In genomic region chr10:93464826-93465388, GRCh38 we compare ENCODE assay signal across 1 cellular context.
TF ChIP-seq lines count a peak whose summit lies in the region.

No MANE protein-coding gene starts in this region.

TF ChIP-seq in GM23338, 12 proteins besides CTCF, POLR2A, EP300 and RAD21 (continued from another document):
- TF ChIP-seq, protein P1, sequence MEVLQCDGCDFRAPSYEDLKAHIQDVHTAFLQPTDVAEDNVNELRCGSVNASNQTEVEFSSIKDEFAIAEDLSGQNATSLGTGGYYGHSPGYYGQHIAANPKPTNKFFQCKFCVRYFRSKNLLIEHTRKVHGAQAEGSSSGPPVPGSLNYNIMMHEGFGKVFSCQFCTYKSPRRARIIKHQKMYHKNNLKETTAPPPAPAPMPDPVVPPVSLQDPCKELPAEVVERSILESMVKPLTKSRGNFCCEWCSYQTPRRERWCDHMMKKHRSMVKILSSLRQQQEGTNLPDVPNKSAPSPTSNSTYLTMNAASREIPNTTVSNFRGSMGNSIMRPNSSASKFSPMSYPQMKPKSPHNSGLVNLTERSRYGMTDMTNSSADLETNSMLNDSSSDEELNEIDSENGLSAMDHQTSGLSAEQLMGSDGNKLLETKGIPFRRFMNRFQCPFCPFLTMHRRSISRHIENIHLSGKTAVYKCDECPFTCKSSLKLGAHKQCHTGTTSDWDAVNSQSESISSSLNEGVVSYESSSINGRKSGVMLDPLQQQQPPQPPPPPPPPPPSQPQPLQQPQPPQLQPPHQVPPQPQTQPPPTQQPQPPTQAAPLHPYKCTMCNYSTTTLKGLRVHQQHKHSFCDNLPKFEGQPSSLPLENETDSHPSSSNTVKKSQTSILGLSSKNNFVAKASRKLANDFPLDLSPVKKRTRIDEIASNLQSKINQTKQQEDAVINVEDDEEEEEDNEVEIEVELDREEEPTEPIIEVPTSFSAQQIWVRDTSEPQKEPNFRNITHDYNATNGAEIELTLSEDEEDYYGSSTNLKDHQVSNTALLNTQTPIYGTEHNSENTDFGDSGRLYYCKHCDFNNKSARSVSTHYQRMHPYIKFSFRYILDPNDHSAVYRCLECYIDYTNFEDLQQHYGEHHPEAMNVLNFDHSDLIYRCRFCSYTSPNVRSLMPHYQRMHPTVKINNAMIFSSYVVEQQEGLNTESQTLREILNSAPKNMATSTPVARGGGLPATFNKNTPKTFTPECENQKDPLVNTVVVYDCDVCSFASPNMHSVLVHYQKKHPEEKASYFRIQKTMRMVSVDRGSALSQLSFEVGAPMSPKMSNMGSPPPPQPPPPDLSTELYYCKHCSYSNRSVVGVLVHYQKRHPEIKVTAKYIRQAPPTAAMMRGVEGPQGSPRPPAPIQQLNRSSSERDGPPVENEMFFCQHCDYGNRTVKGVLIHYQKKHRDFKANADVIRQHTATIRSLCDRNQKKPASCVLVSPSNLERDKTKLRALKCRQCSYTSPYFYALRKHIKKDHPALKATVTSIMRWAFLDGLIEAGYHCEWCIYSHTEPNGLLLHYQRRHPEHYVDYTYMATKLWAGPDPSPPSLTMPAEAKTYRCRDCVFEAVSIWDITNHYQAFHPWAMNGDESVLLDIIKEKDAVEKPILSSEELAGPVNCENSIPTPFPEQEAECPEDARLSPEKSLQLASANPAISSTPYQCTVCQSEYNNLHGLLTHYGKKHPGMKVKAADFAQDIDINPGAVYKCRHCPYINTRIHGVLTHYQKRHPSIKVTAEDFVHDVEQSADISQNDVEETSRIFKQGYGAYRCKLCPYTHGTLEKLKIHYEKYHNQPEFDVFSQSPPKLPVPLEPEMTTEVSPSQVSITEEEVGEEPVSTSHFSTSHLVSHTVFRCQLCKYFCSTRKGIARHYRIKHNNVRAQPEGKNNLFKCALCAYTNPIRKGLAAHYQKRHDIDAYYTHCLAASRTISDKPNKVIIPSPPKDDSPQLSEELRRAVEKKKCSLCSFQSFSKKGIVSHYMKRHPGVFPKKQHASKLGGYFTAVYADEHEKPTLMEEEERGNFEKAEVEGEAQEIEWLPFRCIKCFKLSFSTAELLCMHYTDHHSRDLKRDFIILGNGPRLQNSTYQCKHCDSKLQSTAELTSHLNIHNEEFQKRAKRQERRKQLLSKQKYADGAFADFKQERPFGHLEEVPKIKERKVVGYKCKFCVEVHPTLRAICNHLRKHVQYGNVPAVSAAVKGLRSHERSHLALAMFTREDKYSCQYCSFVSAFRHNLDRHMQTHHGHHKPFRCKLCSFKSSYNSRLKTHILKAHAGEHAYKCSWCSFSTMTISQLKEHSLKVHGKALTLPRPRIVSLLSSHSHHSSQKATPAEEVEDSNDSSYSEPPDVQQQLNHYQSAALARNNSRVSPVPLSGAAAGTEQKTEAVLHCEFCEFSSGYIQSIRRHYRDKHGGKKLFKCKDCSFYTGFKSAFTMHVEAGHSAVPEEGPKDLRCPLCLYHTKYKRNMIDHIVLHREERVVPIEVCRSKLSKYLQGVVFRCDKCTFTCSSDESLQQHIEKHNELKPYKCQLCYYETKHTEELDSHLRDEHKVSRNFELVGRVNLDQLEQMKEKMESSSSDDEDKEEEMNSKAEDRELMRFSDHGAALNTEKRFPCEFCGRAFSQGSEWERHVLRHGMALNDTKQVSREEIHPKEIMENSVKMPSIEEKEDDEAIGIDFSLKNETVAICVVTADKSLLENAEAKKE (CRISPR knock-in tag; IDR thresholded peaks at IDR 0.05), result no peak
- TF ChIP-seq CREB1 (CRISPR knock-in tag; IDR thresholded peaks at IDR 0.05; ENCODE audit: low read depth) (no peak), ZNF331 (CRISPR knock-in tag; IDR thresholded peaks at IDR 0.05; ENCODE audit: low read depth) (no peak), STAT1 (IDR thresholded peaks at IDR 0.05; ENCODE audit: unreplicated experiment) (no peak), EZH2phosphoT487 (IDR thresholded peaks at IDR 0.05; ENCODE audit: unreplicated experiment) (no peak), NANOG (IDR thresholded peaks at IDR 0.05; ENCODE audit: borderline replicate concordance) (no peak), POLR2AphosphoS5 (IDR thresholded peaks at IDR 0.05; ENCODE audit: low read depth) (no peak), ZNF114 (CRISPR knock-in tag; IDR thresholded peaks at IDR 0.05) (no peak)
